26 cellular contexts compared by ENCODE assay signal in the genomic region with DNA sequence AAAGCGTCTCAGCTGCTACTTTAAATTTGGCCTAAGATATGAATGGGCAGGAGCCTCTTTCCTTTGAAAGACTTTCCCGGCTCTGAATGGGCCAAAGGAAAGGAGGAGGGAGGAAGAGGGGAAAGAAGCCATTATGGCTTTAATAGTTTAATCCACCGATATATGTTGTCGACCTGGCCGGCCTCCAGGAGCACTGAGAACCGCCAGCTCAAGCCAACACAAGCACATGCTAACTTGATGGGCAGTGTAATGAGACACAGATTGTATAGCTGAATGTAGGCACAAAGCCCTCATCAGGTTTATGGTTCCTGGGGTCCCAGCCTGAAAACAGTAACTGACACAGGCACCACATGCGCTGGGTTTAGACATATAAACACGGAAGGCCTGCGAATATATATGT.
"Had no signal": no experiment of that assay in that cellular context is flagged by ENCODE, and none has a peak within 500 bp of the region (broad histone marks: within the 10 kb centered on the region; RNA-seq: fewer than 3 reads in every experiment).

No MANE protein-coding gene starts in this region.

- H3K9me3 Mint-ChIP-seq: activated CD8-positive, alpha-beta T cell treated with anti-CD3 and anti-CD28 coated beads for 36 hours; activated T-cell treated with anti-CD3 and anti-CD28 coated beads, Interleukin-2, amount 50 U/mL, for 4 hours; activated T-helper 17 cell treated with anti-CD3 and anti-CD28 coated beads, Interleukin-2, amount 50 U/mL, for 72 hours; nephron progenitor cell; stimulated activated effector memory CD8-positive, alpha-beta T cell treated with anti-CD3 and anti-CD28 coated beads, Interleukin-12 subunit alpha, Interleukin-12 subunit beta, amount 100 ng/mL, for 72 hours; stimulated activated naive CD8-positive, alpha-beta T cell treated with anti-CD3 and anti-CD28 coated beads, Interleukin-15, Interleukin-2, amounts not matched to agents 100 ng/mL and 50 ng/mL, for 24 hours had no signal

- H3K27ac ChIP-seq: coronary artery, heart left ventricle, neutrophil, thoracic aorta had no signal

- DNase-seq: activated CD4-positive, alpha-beta T cell treated with anti-CD3 and anti-CD28 coated beads, Interleukin-2, amount 50 U/mL, for 1 hour; activated CD4-positive, CD25-positive, alpha-beta regulatory T cell treated with anti-CD3 and anti-CD28 coated beads, Interleukin-2, amount 50 U/mL, for 72 hours; activated CD8-positive, alpha-beta T cell treated with anti-CD3 and anti-CD28 coated beads for 36 hours; activated gamma-delta T cell treated with Interleukin-2 at 50 U/mL for 16 hours; activated naive CD4-positive, alpha-beta T cell treated with anti-CD3 and anti-CD28 coated beads, Interleukin-2, amount 50 U/mL, for 16 hours; activated T-cell treated with anti-CD3 and anti-CD28 coated beads, Interleukin-2, amount 50 U/mL, for 4 hours; dorsolateral prefrontal cortex; effector memory CD4-positive, alpha-beta T cell; erythroblast; foreskin fibroblast; heart left ventricle; islet precursor cell; left ventricle myocardium superior; mucosa of descending colon; nephron progenitor cell; sigmoid colon; small intestine; stimulated activated CD4-positive, alpha-beta T cell treated with anti-CD3 and anti-CD28 coated beads, Interleukin-4, amount 100 ng/mL, for 24 hours; T-helper 2 cell; trophoblast cell had no signal

- H3K27me3 Mint-ChIP-seq: activated CD8-positive, alpha-beta T cell treated with anti-CD3 and anti-CD28 coated beads for 36 hours; stimulated activated naive CD8-positive, alpha-beta T cell treated with anti-CD3 and anti-CD28 coated beads, Interleukin-15, Interleukin-2, amounts not matched to agents 100 ng/mL and 50 ng/mL, for 24 hours had no signal

- H3K27me3 ChIP-seq: dorsolateral prefrontal cortex, heart left ventricle, neutrophil, sigmoid colon had no signal

- ATAC-seq: activated CD8-positive, alpha-beta T cell treated with anti-CD3 and anti-CD28 coated beads for 36 hours; activated T-cell treated with anti-CD3 and anti-CD28 coated beads, Interleukin-2, amount 50 U/mL, for 4 hours; activated T-helper 17 cell treated with anti-CD3 and anti-CD28 coated beads, Interleukin-2, amount 50 U/mL, for 72 hours; heart left ventricle; mucosa of descending colon; stimulated activated effector memory CD8-positive, alpha-beta T cell treated with anti-CD3 and anti-CD28 coated beads, Interleukin-12 subunit alpha, Interleukin-12 subunit beta, amount 100 ng/mL, for 72 hours had no signal

- H3K4me3 Mint-ChIP-seq: activated CD8-positive, alpha-beta T cell treated with anti-CD3 and anti-CD28 coated beads for 36 hours; activated T-cell treated with anti-CD3 and anti-CD28 coated beads, Interleukin-2, amount 50 U/mL, for 4 hours; activated T-helper 17 cell treated with anti-CD3 and anti-CD28 coated beads, Interleukin-2, amount 50 U/mL, for 72 hours; nephron progenitor cell; stimulated activated effector memory CD8-positive, alpha-beta T cell treated with anti-CD3 and anti-CD28 coated beads, Interleukin-12 subunit alpha, Interleukin-12 subunit beta, amount 100 ng/mL, for 72 hours; stimulated activated naive CD8-positive, alpha-beta T cell treated with anti-CD3 and anti-CD28 coated beads, Interleukin-15, Interleukin-2, amounts not matched to agents 100 ng/mL and 50 ng/mL, for 24 hours had no signal

- H3K4me3 ChIP-seq: coronary artery, dorsolateral prefrontal cortex, heart left ventricle, mucosa of descending colon, sigmoid colon had no signal

- H3K36me3 ChIP-seq: heart left ventricle, neutrophil, sigmoid colon, thoracic aorta had no signal

- H3K27ac Mint-ChIP-seq: activated CD8-positive, alpha-beta T cell treated with anti-CD3 and anti-CD28 coated beads for 36 hours; activated T-helper 17 cell treated with anti-CD3 and anti-CD28 coated beads, Interleukin-2, amount 50 U/mL, for 72 hours; stimulated activated effector memory CD8-positive, alpha-beta T cell treated with anti-CD3 and anti-CD28 coated beads, Interleukin-12 subunit alpha, Interleukin-12 subunit beta, amount 100 ng/mL, for 72 hours; stimulated activated naive CD8-positive, alpha-beta T cell treated with anti-CD3 and anti-CD28 coated beads, Interleukin-15, Interleukin-2, amounts not matched to agents 100 ng/mL and 50 ng/mL, for 24 hours had no signal

- H3K36me3 Mint-ChIP-seq: stimulated activated effector memory CD8-positive, alpha-beta T cell treated with anti-CD3 and anti-CD28 coated beads, Interleukin-12 subunit alpha, Interleukin-12 subunit beta, amount 100 ng/mL, for 72 hours had no signal

- H3K9me3 ChIP-seq: heart left ventricle, mucosa of descending colon, neutrophil, sigmoid colon, thoracic aorta had no signal

- H3K4me1 Mint-ChIP-seq: activated T-helper 17 cell treated with anti-CD3 and anti-CD28 coated beads, Interleukin-2, amount 50 U/mL, for 72 hours; stimulated activated effector memory CD8-positive, alpha-beta T cell treated with anti-CD3 and anti-CD28 coated beads, Interleukin-12 subunit alpha, Interleukin-12 subunit beta, amount 100 ng/mL, for 72 hours had no signal
